In the genomic region with DNA sequence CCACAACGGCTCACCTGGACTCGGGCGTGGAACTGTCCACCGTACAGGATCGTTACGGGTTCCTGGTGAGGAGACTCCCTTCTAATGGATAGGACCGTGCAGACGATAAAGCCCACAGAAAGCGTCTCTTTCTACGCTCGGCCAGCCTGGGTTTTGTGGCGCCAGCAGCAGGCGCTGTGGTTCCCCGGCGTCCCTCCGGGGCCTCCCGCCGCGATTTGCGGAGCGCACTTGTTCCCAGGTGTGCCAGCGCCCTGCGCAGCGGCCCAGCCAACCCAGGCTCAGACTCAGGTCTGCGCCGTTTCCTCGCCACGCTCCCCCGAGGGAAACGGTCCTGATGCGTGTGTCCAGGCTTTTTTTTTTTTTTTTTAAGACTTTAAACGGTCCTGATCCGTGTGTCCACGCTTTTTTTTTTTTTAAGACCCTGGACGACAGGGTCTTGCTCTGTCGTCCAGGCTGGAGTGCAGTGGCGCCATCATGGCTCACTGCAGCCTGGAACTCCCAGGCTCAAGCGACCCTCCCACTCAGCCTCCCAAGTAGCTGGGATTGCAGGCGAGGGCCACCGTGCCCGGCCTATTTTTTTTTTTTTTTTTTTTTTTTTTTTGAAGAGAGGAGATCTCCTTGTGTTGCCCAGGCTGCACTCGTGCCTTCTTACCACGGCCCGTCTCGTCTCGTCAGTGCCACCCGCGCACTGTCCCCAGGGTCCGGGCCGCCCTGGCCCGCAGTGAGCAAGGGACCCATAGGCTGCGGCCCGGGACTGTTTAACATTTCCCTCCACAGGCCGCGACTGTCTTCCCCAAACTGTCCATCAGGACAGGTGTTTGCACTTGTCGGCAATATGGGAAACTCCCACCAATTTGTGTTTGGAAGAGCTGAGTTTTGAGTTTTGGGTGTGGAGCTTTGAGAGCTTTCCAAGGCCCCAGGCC, we compare ENCODE assay signal across 8 cellular contexts. TPM values are rescaled to one million over a fixed set of nuclear protein-coding genes. Genes with fewer than 3 reads are reported as not detected.
DNase-seq lines count a peak whose midpoint lies in the region; ATAC-seq and TF ChIP-seq lines count a peak whose summit lies in the region.

No MANE protein-coding gene starts in this region.

- no peak overlapping the region for H2BK120ac ChIP-seq in neuronal stem cell (ENCODE audit: low read depth, low read length)

- CTCF ChIA-PET in HEK293T (lab: Yijun Ruan, JAX), result no interaction called here

- H3K23ac ChIP-seq in neuronal stem cell (ENCODE audit: low read depth, low read length, poor library complexity), result no peak overlapping the region

- DNase-seq in choroid plexus epithelial cell (ENCODE audit: low read depth) (peak; percentile 21), neuronal stem cell (ENCODE audit: low spot score) (no peak), omental fat pad (ENCODE audit: low spot score) (no peak), HEK293T (ENCODE audit: extremely low spot score) (no peak), SJCRH30 (no peak), EL (no peak)

- no peaks in the 10 kb centered on the region for H3F3A ChIP-seq in OCI-LY1 (ENCODE audit: insufficient read depth, low read length)

- no peak overlapping the region for H2BK5ac ChIP-seq in neuronal stem cell (ENCODE audit: low read length)

- H3K27ac ChIP-seq in OCI-LY1 (ENCODE audit: low read depth, low read length, poor library complexity, severe bottlenecking), result no peak overlapping the region
- no peak overlapping the region for H3K27ac ChIP-seq in neuronal stem cell (replicated peaks; ENCODE audit: low read length)
- no peak overlapping the region for H3K27ac ChIP-seq in SJCRH30

- no peak overlapping the region for H3K4ac ChIP-seq in neuronal stem cell (ENCODE audit: low read length)

- no peak overlapping the region for H3K14ac ChIP-seq in neuronal stem cell (ENCODE audit: low read length)

- no peak overlapping the region for H4K91ac ChIP-seq in neuronal stem cell (ENCODE audit: low read depth, low read length, poor library complexity)

- no peak overlapping the region for H2AK5ac ChIP-seq in neuronal stem cell (ENCODE audit: low read depth, low read length)

- H3K18ac ChIP-seq in neuronal stem cell (ENCODE audit: low read length), result no peak overlapping the region

- POLR2A ChIA-PET in HEK293T (lab: Yijun Ruan, JAX), result no interaction called here

- no peaks in the 10 kb centered on the region for H3K4me1 ChIP-seq in OCI-LY1 (ENCODE audit: insufficient read depth, low read length, severe bottlenecking)
- H3K4me1 ChIP-seq in neuronal stem cell (ENCODE audit: control insufficient read depth in 2 of 2, insufficient read depth in 1 of 2, low read depth in 1 of 2, low read length in 2 of 2), result peaks cover 0 to 2% of the 10 kb centered on the region in 2 donors
- H3K4me1 ChIP-seq in SJCRH30, result no peaks in the 10 kb centered on the region

- H4K8ac ChIP-seq in neuronal stem cell (ENCODE audit: low read depth, low read length), result peak overlapping the region; percentile 72

- H3K9me2 ChIP-seq in OCI-LY1 (ENCODE audit: low read depth, low read length), result no peaks in the 10 kb centered on the region

- no CpG with 5 or more reads among the region's 56 CpGs for WGBS in neuronal stem cell (ENCODE audit: extremely low coverage in 2 of 2, insufficient read length in 2 of 2, insufficient replicate concordance in 1 of 2), 2 donors

- TF ChIP-seq CTCF in OCI-LY1 (IDR thresholded peaks at IDR 0.05; ENCODE audit: low read length) (peak; percentile 51), choroid plexus epithelial cell (conservative IDR thresholded peaks at IDR 0.05; ENCODE audit: low read depth, low read length) (peak; percentile 63), omental fat pad (IDR thresholded peaks at IDR 0.05) (no peak)

- H3K36me3 ChIP-seq in OCI-LY1 (ENCODE audit: insufficient read depth, low read length), result no peaks in the 10 kb centered on the region
- no peaks in the 10 kb centered on the region for H3K36me3 ChIP-seq in neuronal stem cell (replicated peaks in 1 of 2; ENCODE audit: control insufficient read depth in 2 of 2, insufficient read depth in 2 of 2, low read length in 2 of 2)
- H3K36me3 ChIP-seq in SJCRH30, result no peaks in the 10 kb centered on the region

- H2AFZ ChIP-seq in OCI-LY1 (ENCODE audit: low read length) (no peak overlapping the region), neuronal stem cell (ENCODE audit: low read length) (peak overlapping the region; percentile 17)

- no peak overlapping the region for H3K9ac ChIP-seq in OCI-LY1 (ENCODE audit: low read length)
- no peak overlapping the region for H3K9ac ChIP-seq in neuronal stem cell (ENCODE audit: low read depth, low read length, poor library complexity)

- peaks cover 2% of the 10 kb centered on the region for H3K79me1 ChIP-seq in neuronal stem cell (ENCODE audit: low read depth, low read length)

- no peaks in the 10 kb centered on the region for H3K79me2 ChIP-seq in OCI-LY1 (ENCODE audit: insufficient read depth, low read length)

- H3K4me3 ChIP-seq in OCI-LY1 (ENCODE audit: low read depth, low read length, poor library complexity, severe bottlenecking) (no peak overlapping the region), choroid plexus epithelial cell (ENCODE audit: low read depth, low read length) (no peak overlapping the region), neuronal stem cell (ENCODE audit: low read length in 2 of 2) (no peak overlapping the region), SJCRH30 (no peak overlapping the region)

- H3K4me2 ChIP-seq in OCI-LY1 (ENCODE audit: low read length) (no peak overlapping the region), neuronal stem cell (ENCODE audit: insufficient read depth, low read length, poor library complexity, severe bottlenecking) (peak overlapping the region; percentile 20)

- H4K20me1 ChIP-seq in OCI-LY1 (ENCODE audit: insufficient read depth, low read length), result no peaks in the 10 kb centered on the region

- H2BK12ac ChIP-seq in neuronal stem cell (ENCODE audit: low read length), result no peak overlapping the region

- ATAC-seq in GM18498 (IDR thresholded peaks at IDR 0.05; ENCODE audit: unreplicated experiment), result peak; percentile 67
- no peak for ATAC-seq in omental fat pad (ENCODE audit: low FRiP score)

- H3K27me3 ChIP-seq in OCI-LY1 (ENCODE audit: insufficient read depth, low read length) (0 out of 2 replicates have a peak, but pooled peaks cover 4% of the 10 kb centered on the region), neuronal stem cell (ENCODE audit: control insufficient read depth in 3 of 3, insufficient read depth in 3 of 3, low read depth in 1 of 3, low read length in 3 of 3) (peaks cover 0 to 36% (median 0%) of the 10 kb centered on the region in 3 experiments), SJCRH30 (peaks cover 5% of the 10 kb centered on the region)

- H3K9me3 ChIP-seq in OCI-LY1 (ENCODE audit: low read length) (no peaks in the 10 kb centered on the region), neuronal stem cell (replicated peaks in 1 of 2; ENCODE audit: control insufficient read depth in 2 of 2, insufficient read depth in 1 of 2, low read depth in 1 of 2, low read length in 2 of 2) (no peaks in the 10 kb centered on the region), SJCRH30 (replicated peaks) (no peaks in the 10 kb centered on the region)

- H2BK15ac ChIP-seq in neuronal stem cell (ENCODE audit: low read length), result no peak overlapping the region

TF ChIP-seq in HEK293T, 16 proteins besides CTCF, POLR2A, EP300 and RAD21:
- TF ChIP-seq FOXM1 (IDR thresholded peaks at IDR 0.05; ENCODE audit: borderline replicate concordance), result no peak
- no peak for TF ChIP-seq NFRKB (IDR thresholded peaks at IDR 0.05)

RNA-seq across cellular contexts. Expression of a gene that starts 23.8 kb away (rescaled TPM):
- polyA plus RNA-seq in neuronal stem cell (2013, experiment 1 of 2), result 0.21 TPM
- 0.28 TPM for polyA plus RNA-seq in neuronal stem cell (2013, experiment 2 of 2)
- total RNA-seq in omental fat pad, result 1 to 10 TPM in 1 of 4 donors, under 1 TPM in 2, not detected in 1; 0.19 to 1.6 (median 0.60) TPM
- not detected in 2 replicates for total RNA-seq in SJCRH30 (2014; rRNA removed; shearing (Covaris generic))

RNA-seq across cellular contexts. Expression of a gene that starts 55.7 kb away (rescaled TPM):
- polyA plus RNA-seq in neuronal stem cell (2013, experiment 1 of 2), result 0.08 TPM
- polyA plus RNA-seq in neuronal stem cell (2013, experiment 2 of 2), result 0.03 TPM
- 10 to 100 TPM in 1 of 4 donors, 1 to 10 TPM in 1, under 1 TPM in 1, not detected in 1; 0.63 to 13.5 (median 7.4) TPM for total RNA-seq in omental fat pad
- total RNA-seq in SJCRH30 (2014; rRNA removed; shearing (Covaris generic)), result not detected in 2 replicates

Comparison
In these comparisons a context has a peak if more than half of its experiments do, and no peak if none do; other contexts are left out.
1. CTCF ChIP-seq: peak in OCI-LY1 (single experiment) and choroid plexus epithelial cell (single experiment); none in omental fat pad (0 of 3).